ENCODE assay signal across 16 cellular contexts in genomic region chr3:122893282-122893681, GRCh38.
DNase-seq lines count a peak whose midpoint lies in the region; ATAC-seq, FAIRE-seq and TF ChIP-seq lines count a peak whose summit lies in the region.
"Had no signal": no experiment of that assay in that cellular context is flagged by ENCODE, and none has a peak within 500 bp of the region (broad histone marks: within the 10 kb centered on the region; RNA-seq: fewer than 3 reads in every experiment).

No MANE protein-coding gene starts in this region.

- peaks cover 5 to 20% of the 10 kb centered on the region in 2 donors for H3K27me3 Mint-ChIP-seq in natural killer cell treated with Interleukin-12 subunit alpha and Interleukin-12 subunit beta and Interleukin-15 and Interleukin-18, amount 100 ng/mL, for 72 hours

- TF ChIP-seq CTCF in D721Med (IDR thresholded peaks at IDR 0.05; ENCODE audit: insufficient read depth, missing control alignments): no peak

- peak; percentile 61 for ATAC-seq in GM21381 (IDR thresholded peaks at IDR 0.05; ENCODE audit: unreplicated experiment)
- no peak for ATAC-seq in natural killer cell treated with Interleukin-12 subunit alpha and Interleukin-12 subunit beta and Interleukin-15 and Interleukin-18, amount 100 ng/mL, for 72 hours

- H3K4me3 Mint-ChIP-seq in natural killer cell treated with Interleukin-12 subunit alpha and Interleukin-12 subunit beta and Interleukin-15 and Interleukin-18, amount 100 ng/mL, for 72 hours: no peak overlapping the region

- no peaks in the 10 kb centered on the region for H3K36me3 Mint-ChIP-seq in natural killer cell treated with Interleukin-12 subunit alpha and Interleukin-12 subunit beta and Interleukin-15 and Interleukin-18, amount 100 ng/mL, for 72 hours

- no peaks in the 10 kb centered on the region for H3K9me3 Mint-ChIP-seq in natural killer cell treated with Interleukin-12 subunit alpha and Interleukin-12 subunit beta and Interleukin-15 and Interleukin-18, amount 100 ng/mL, for 72 hours

- DNase-seq in Daoy (ENCODE audit: low read depth): peak; percentile 23
- peak; percentile 20 for DNase-seq in RPMI7951 (ENCODE audit: low read depth)
- peak; percentile 72 for DNase-seq in islet precursor cell
- DNase-seq in D721Med (ENCODE audit: insufficient read length, low spot score): no peak
- DNase-seq in 8988T: no peak
- DNase-seq in superior temporal gyrus (ENCODE audit: extremely low spot score): no peak
- no peak for DNase-seq in natural killer cell treated with Interleukin-12 subunit alpha and Interleukin-12 subunit beta and Interleukin-15 and Interleukin-18, amount 100 ng/mL, for 72 hours (ENCODE audit: low spot score)
- DNase-seq: brain microvascular endothelial cell; C1 segment of cervical spinal cord; H7; KG1; midbrain; stimulated activated naive CD4-positive, alpha-beta T cell; T-helper 9 cell had no signal

- no peak for FAIRE-seq in D721Med (lab: Jason Lieb, UNC)
- FAIRE-seq: endothelial cell of umbilical vein had no signal

- no peak overlapping the region for H3K27ac Mint-ChIP-seq in natural killer cell treated with Interleukin-12 subunit alpha and Interleukin-12 subunit beta and Interleukin-15 and Interleukin-18, amount 100 ng/mL, for 72 hours

- peaks cover 5 to 9% of the 10 kb centered on the region in 2 donors for H3K4me1 Mint-ChIP-seq in natural killer cell treated with Interleukin-12 subunit alpha and Interleukin-12 subunit beta and Interleukin-15 and Interleukin-18, amount 100 ng/mL, for 72 hours (ENCODE audit: low read depth in 2 of 2)

Comparison
In these comparisons a context has a peak if more than half of its experiments do, and no peak if none do; other contexts are left out.
1. DNase-seq: peak in Daoy (single experiment), RPMI7951 (single experiment) and islet precursor cell (single experiment); none in D721Med (single experiment), 8988T (single experiment), superior temporal gyrus (single experiment) and natural killer cell treated with Interleukin-12 subunit alpha and Interleukin-12 subunit beta and Interleukin-15 and Interleukin-18, amount 100 ng/mL, for 72 hours (single experiment).